7 cellular contexts compared by ENCODE assay signal in genomic region chr10:15419279-15419874, GRCh38. TPM values are rescaled to one million over a fixed set of nuclear protein-coding genes. Genes with fewer than 3 reads are reported as not detected.
DNase-seq lines count a peak whose midpoint lies in the region; ATAC-seq and TF ChIP-seq lines count a peak whose summit lies in the region.

No MANE protein-coding gene starts in this region.

- no peak overlapping the region for H4K91ac ChIP-seq in H9 (ENCODE audit: insufficient read length, low read depth, low read length)

- H3K27me3 Mint-ChIP-seq in H9 (ENCODE audit: low read depth): peaks cover 3% of the 10 kb centered on the region; the same call in 1 of the 2 replicates
- no peaks in the 10 kb centered on the region for H3K27me3 Mint-ChIP-seq in mesothelial cell of epicardium (ENCODE audit: low read depth)

- H3K4me1 Mint-ChIP-seq in H9: no peaks in the 10 kb centered on the region
- no peaks in the 10 kb centered on the region for H3K4me1 Mint-ChIP-seq in mesothelial cell of epicardium

- no peak overlapping the region for H3K4me2 ChIP-seq in H9 (ENCODE audit: insufficient read depth, insufficient read length, low read length)

- H3K9me3 ChIP-seq in H9 (ENCODE audit: control insufficient read depth, low read depth, low read length): no peaks in the 10 kb centered on the region

- no peaks in the 10 kb centered on the region for H4K20me1 ChIP-seq in H9 (ENCODE audit: control insufficient read depth, insufficient read depth, insufficient read length)

- no peaks in the 10 kb centered on the region for H3K79me1 ChIP-seq in H9 (ENCODE audit: insufficient read depth, low read depth, low read length, poor library complexity, severe bottlenecking)

- H2AK5ac ChIP-seq in H9 (ENCODE audit: insufficient read length, low read length): no peak overlapping the region

- no peak overlapping the region for H2BK15ac ChIP-seq in H9 (ENCODE audit: low read depth, low read length)

- no peak for ATAC-seq in GM21526 (IDR thresholded peaks at IDR 0.05; ENCODE audit: low FRiP score, unreplicated experiment)

- no peak overlapping the region for H2BK5ac ChIP-seq in H9 (ENCODE audit: insufficient read length, low read length)

- no peaks in the 10 kb centered on the region for H3K23me2 ChIP-seq in H9 (ENCODE audit: insufficient read length, low read depth, low read length, poor library complexity, severe bottlenecking)

- H3K4me3 Mint-ChIP-seq in H9 (no peak overlapping the region), mesothelial cell of epicardium (no peak overlapping the region)

- H3K23ac ChIP-seq in H9 (ENCODE audit: insufficient read length, low read depth, low read length): no peak overlapping the region

- H4K5ac ChIP-seq in H9 (ENCODE audit: insufficient read length, low read depth, low read length): no peak overlapping the region

- H3K9ac ChIP-seq in H9 (ENCODE audit: extremely low read depth, insufficient read length, low read length): no peak overlapping the region

- H4K8ac ChIP-seq in H9 (replicated peaks; ENCODE audit: insufficient read length, low read depth, low read length): no peak overlapping the region

- H3K56ac ChIP-seq in H9 (ENCODE audit: insufficient read length, low read depth, low read length): no peak overlapping the region

- WGBS in H9 (ENCODE audit: extremely low coverage, insufficient read length, low lambda C conversion rate): no CpG with 5 or more reads among the region's 3 CpGs

- H3K79me2 ChIP-seq in H9 (ENCODE audit: insufficient read depth, low read length): no peaks in the 10 kb centered on the region

- no peak overlapping the region for H2AFZ ChIP-seq in H9 (ENCODE audit: low read length)

- H3K36me3 Mint-ChIP-seq in H9 (ENCODE audit: insufficient read depth in 1 of 3, low read depth in 3 of 3) (no peaks in the 10 kb centered on the region), mesothelial cell of epicardium (peaks cover 4% of the 10 kb centered on the region)

- no peaks in the 10 kb centered on the region for H3K27me3 ChIP-seq in H9 (ENCODE audit: insufficient read depth, low read length)

- no peak overlapping the region for H2BK12ac ChIP-seq in H9 (ENCODE audit: insufficient read length, low read depth, low read length)

- 0 out of 5 replicates have a peak, but pooled peaks cover 4 to 5% of the 10 kb centered on the region in 2 experiments for H3K9me3 Mint-ChIP-seq in H9
- H3K9me3 Mint-ChIP-seq in mesothelial cell of epicardium: peaks cover 25% of the 10 kb centered on the region

- DNase-seq in EL: peak; percentile 37
- no peak for DNase-seq in H9
- DNase-seq in SK-N-DZ (ENCODE audit: low spot score): peak; percentile 32
- DNase-seq in dermis blood vessel endothelial cell: peak; percentile 76
- no peak for DNase-seq in mesothelial cell of epicardium (ENCODE audit: low spot score in 2 of 2, unreplicated experiment in 2 of 2)
- no peak for DNase-seq in retina

- H3K4ac ChIP-seq in H9 (ENCODE audit: low read depth, low read length): no peak overlapping the region

- TF ChIP-seq CTCF in H9 (conservative IDR thresholded peaks at IDR 0.05) (peak; percentile 85), mesothelial cell of epicardium (IDR thresholded peaks at IDR 0.05; ENCODE audit: unreplicated experiment) (peak; percentile 96)

- H2BK20ac ChIP-seq in H9 (ENCODE audit: low read depth, low read length, poor library complexity, severe bottlenecking): no peak overlapping the region

- H3K18ac ChIP-seq in H9 (ENCODE audit: insufficient read length, low read depth, low read length): no peak overlapping the region

- no peak overlapping the region for H3T11ph ChIP-seq in H9 (ENCODE audit: low read length)

- no peak overlapping the region for H3K27ac Mint-ChIP-seq in H9
- H3K27ac Mint-ChIP-seq in mesothelial cell of epicardium: no peak overlapping the region

- H2BK120ac ChIP-seq in H9 (ENCODE audit: low read depth, low read length, poor library complexity, severe bottlenecking): no peak overlapping the region

- H3K4me1 ChIP-seq in H9 (ENCODE audit: insufficient read depth, low read length): no peaks in the 10 kb centered on the region

- H3K27ac ChIP-seq in H9 (ENCODE audit: insufficient read length, low read depth, low read length): no peak overlapping the region

- no peak overlapping the region for H3K14ac ChIP-seq in H9 (ENCODE audit: insufficient read depth, low read length)

RNA-seq across cellular contexts. Expression of gene FAM171A1, which starts 48.3 kb away (rescaled TPM):
- total RNA-seq in H9 (2021) (34.6 and 37.4 TPM in 2 replicates), dermis blood vessel endothelial cell (40.0 and 55.9 TPM in 2 replicates), mesothelial cell of epicardium (70.7 to 75.3 TPM (median 73.6 TPM) in 3 replicates)
- 22.6 and 26.2 TPM in 2 replicates for polyA plus RNA-seq in SK-N-DZ (2014; cell fraction: cytosol; rRNA removed)
- polyA plus RNA-seq in SK-N-DZ (2014; cell fraction: nucleus; rRNA removed): 12.4 and 14.5 TPM in 2 replicates

Comparison
In these comparisons a context has a peak if more than half of its experiments do, and no peak if none do; other contexts are left out.
1. DNase-seq: peak in EL (single experiment), SK-N-DZ (single experiment) and dermis blood vessel endothelial cell (single experiment); none in H9 (single experiment), mesothelial cell of epicardium (0 of 2) and retina (single experiment).